ENCODE assay signal across 9 cellular contexts in the genomic region with DNA sequence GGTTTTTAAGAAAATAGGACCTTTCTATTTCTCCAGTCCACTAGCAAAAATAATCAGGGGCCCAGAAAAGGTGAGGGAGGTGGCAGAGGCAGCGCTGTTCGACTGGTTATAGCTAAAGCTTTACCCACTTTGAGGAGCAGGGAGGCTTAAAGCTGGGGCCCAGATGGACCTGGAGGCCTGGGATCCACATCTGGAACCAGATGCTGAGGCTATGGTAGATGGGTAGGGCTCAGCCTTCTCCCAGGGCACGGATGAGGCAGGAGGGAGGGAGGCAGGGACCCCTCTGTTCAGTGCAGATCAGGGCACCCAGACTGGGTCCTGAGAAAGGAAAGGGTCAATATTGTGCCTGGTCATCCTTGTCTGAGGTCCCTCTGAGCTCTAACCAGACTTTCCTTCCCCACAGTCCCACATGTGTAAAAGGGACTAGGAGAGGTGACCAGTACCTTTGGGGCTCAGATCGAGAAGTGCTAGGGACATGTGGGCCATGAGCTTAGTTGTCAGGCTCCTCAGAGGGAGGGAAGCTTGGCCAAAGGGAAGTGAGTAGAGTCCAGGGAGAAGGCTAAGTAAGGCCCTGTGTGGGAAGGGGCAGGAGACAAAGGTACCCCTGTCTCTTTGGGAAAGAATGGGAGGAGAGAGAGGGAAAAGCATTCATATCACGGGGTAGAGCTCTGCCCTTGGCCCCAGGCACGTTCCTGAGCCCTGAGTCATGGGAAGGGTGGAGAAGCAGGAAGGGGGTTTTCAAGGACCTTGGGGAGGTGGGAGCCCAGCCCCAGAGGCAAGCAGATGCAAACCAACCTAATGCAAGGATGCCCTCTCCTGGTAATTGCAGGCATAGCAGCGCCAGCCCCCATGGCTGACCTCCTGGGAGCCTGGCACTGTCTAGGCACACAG. TPM values are rescaled to one million over a fixed set of nuclear protein-coding genes. Genes with fewer than 3 reads are reported as not detected.
DNase-seq lines count a peak whose midpoint lies in the region; ATAC-seq and TF ChIP-seq lines count a peak whose summit lies in the region.
"Had no signal": no experiment of that assay in that cellular context is flagged by ENCODE, and none has a peak within 500 bp of the region (broad histone marks: within the 10 kb centered on the region; RNA-seq: fewer than 3 reads in every experiment).

No MANE protein-coding gene starts in this region.

- no peak overlapping the region for H3K9ac ChIP-seq in neural progenitor cell

- H3K4me1 ChIP-seq in neural progenitor cell, result peaks cover 6% of the 10 kb centered on the region

- H3K4me1 Mint-ChIP-seq in neural progenitor cell, result peaks cover 34% of the 10 kb centered on the region

- H3K4me2 ChIP-seq in neural progenitor cell, result no peak overlapping the region

- H3K4me3 ChIP-seq in neural progenitor cell, result no peak overlapping the region

- DNase-seq in DMS 273 (lab: John Stamatoyannopoulos, UW; ENCODE audit: unreplicated experiment) (peak; percentile 93), KBM-7 (peak; percentile 82), RKO (ENCODE audit: low spot score) (peak; percentile 87), fibroblast of the conjunctiva (ENCODE audit: low read depth) (peak; percentile 95), neural progenitor cell (ENCODE audit: low spot score) (peak; percentile 81), stromal cell of bone marrow (ENCODE audit: low read depth) (peak; percentile 94)
- DNase-seq in activated effector memory CD4-positive, alpha-beta T cell treated with Interleukin-2 at 50 U/mL for 16 hours, result peak; percentile 51

- H3K27me3 ChIP-seq in neural progenitor cell, result no peaks in the 10 kb centered on the region

- peak; percentile 89 for TF ChIP-seq CTCF in neural progenitor cell (IDR thresholded peaks at IDR 0.05)

- peaks cover 1% of the 10 kb centered on the region for H3F3A ChIP-seq in neural progenitor cell (ENCODE audit: low read depth)

- H3K36me3 Mint-ChIP-seq in neural progenitor cell, result peaks cover 14% of the 10 kb centered on the region

- no peak overlapping the region for H3K4me3 Mint-ChIP-seq in neural progenitor cell

- in situ Hi-C loops in KBM-7 (cut with MboI; ENCODE audit: low pct_unique_long_range_greater_than_20kb, low sequenced_read_pairs), result loop anchor here (5.0 kb wide), 1 partner anchor 38 kb away; no protein-coding TSS in a partner anchor

- peaks cover 59% of the 10 kb centered on the region for H4K20me1 ChIP-seq in neural progenitor cell (ENCODE audit: low read depth)

- peaks cover 6% of the 10 kb centered on the region for H3K27me3 Mint-ChIP-seq in neural progenitor cell (ENCODE audit: insufficient read depth, low read depth)
- H3K27me3 Mint-ChIP-seq: activated naive CD4-positive, alpha-beta T cell treated with anti-CD3 and anti-CD28 coated beads, Interleukin-2, amount 50 U/mL, for 24 hours had no signal

- H3K36me3 ChIP-seq in neural progenitor cell, result no peaks in the 10 kb centered on the region

- no peak for ATAC-seq in GM19351 (IDR thresholded peaks at IDR 0.05; ENCODE audit: unreplicated experiment)

- H2AFZ ChIP-seq in neural progenitor cell (replicated peaks), result no peak overlapping the region

- no peaks in the 10 kb centered on the region for H3K9me3 Mint-ChIP-seq in neural progenitor cell
- H3K9me3 Mint-ChIP-seq: activated naive CD4-positive, alpha-beta T cell treated with anti-CD3 and anti-CD28 coated beads, Interleukin-2, amount 50 U/mL, for 24 hours had no signal

- no peaks in the 10 kb centered on the region for H3K79me2 ChIP-seq in neural progenitor cell (ENCODE audit: low read depth)

- H3K27ac ChIP-seq in neural progenitor cell, result peak overlapping the region; percentile 76

- no peaks in the 10 kb centered on the region for H3K9me3 ChIP-seq in neural progenitor cell (ENCODE audit: low read depth)

- H3K27ac Mint-ChIP-seq in neural progenitor cell, result peak overlapping the region; percentile 54
- H3K27ac Mint-ChIP-seq: activated naive CD4-positive, alpha-beta T cell treated with anti-CD3 and anti-CD28 coated beads, Interleukin-2, amount 50 U/mL, for 24 hours had no signal

RNA-seq across cellular contexts. Expression of a gene that starts 15.4 kb away (rescaled TPM):
- total RNA-seq in neural progenitor cell (ENCODE audit: low replicate concordance), result 20.5 and 35.8 TPM in 2 replicates

RNA-seq across cellular contexts. Expression of a gene that starts 23.5 kb away (rescaled TPM):
- total RNA-seq in neural progenitor cell (ENCODE audit: low replicate concordance), result 0.69 and 1.8 TPM in 2 replicates

RNA-seq across cellular contexts. Expression of a gene that starts 47.7 kb away (rescaled TPM):
- 32.2 and 62.6 TPM in 2 replicates for total RNA-seq in neural progenitor cell (ENCODE audit: low replicate concordance)
